8 cellular contexts compared by ENCODE assay signal in the genomic region with DNA sequence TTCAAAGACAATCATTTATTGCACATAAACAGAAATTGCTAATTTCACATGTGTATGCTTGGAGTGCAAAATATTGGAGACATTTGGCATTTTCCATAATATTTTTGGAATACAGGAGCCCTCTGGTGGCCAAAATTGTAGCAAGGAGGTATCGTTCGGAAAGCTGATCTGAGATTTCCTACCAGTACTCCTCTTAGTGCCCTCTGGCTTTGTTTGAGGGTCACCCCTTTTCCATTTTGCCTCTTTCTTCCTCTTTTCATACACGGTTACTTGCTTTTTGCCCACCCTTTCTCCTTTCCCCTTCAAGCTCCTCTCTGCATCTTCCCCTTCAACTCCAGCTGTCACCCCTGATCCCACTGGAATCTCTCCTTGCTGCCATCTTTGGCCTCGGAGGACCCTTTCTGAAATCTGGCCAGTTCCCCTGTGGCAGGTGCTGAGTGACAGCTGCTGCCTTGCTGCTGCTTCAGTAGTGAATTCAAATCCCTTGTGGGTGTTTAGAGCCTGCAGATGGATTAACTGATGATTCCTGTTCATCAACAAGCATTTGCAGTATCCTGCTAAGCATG.
DNase-seq lines count a peak whose midpoint lies in the region; ATAC-seq and TF ChIP-seq lines count a peak whose summit lies in the region.

No MANE protein-coding gene starts in this region.

- H3K27ac Mint-ChIP-seq in CD4-positive, alpha-beta memory T cell, result peak overlapping the region in 1 of 7 donors; percentile 39
- H3K27ac Mint-ChIP-seq in HFFc6, result no peak overlapping the region

- no peaks in the 10 kb centered on the region for H3K4me1 ChIP-seq in CD4-positive, alpha-beta memory T cell (ENCODE audit: insufficient read depth, low read length)
- peaks cover 13% of the 10 kb centered on the region for H3K4me1 ChIP-seq in suprapubic skin

- no peak overlapping the region for H3K27ac ChIP-seq in CD4-positive, alpha-beta memory T cell (ENCODE audit: low read depth, low read length)
- H3K27ac ChIP-seq in suprapubic skin, result no peak overlapping the region

- no peaks in the 10 kb centered on the region for H3K27me3 Mint-ChIP-seq in CD4-positive, alpha-beta memory T cell
- H3K27me3 Mint-ChIP-seq in HFFc6 (ENCODE audit: insufficient read depth), result peaks cover 18% of the 10 kb centered on the region

- no peak for TF ChIP-seq POLR2A in suprapubic skin (IDR thresholded peaks at IDR 0.05)

- H3K9me3 ChIP-seq in CD4-positive, alpha-beta memory T cell (ENCODE audit: control insufficient read depth in 1 of 2, low read length in 2 of 2), result no peaks in the 10 kb centered on the region
- H3K9me3 ChIP-seq in suprapubic skin, result no peaks in the 10 kb centered on the region

- no peaks in the 10 kb centered on the region for H3K36me3 ChIP-seq in CD4-positive, alpha-beta memory T cell (ENCODE audit: insufficient read depth, low read length)
- H3K36me3 ChIP-seq in suprapubic skin, result no peaks in the 10 kb centered on the region

- intact Hi-C loops in CD4-positive, alpha-beta memory T cell (cut with micrococcal nuclease), result loop anchor here (1.0 kb wide), 3 partner anchors 42 to 239 kb away; no protein-coding TSS in a partner anchor

- peaks cover 0 to 7% of the 10 kb centered on the region in 2 donors for H3K36me3 Mint-ChIP-seq in CD4-positive, alpha-beta memory T cell
- H3K36me3 Mint-ChIP-seq in HFFc6 (ENCODE audit: low read depth), result no peaks in the 10 kb centered on the region

- CTCF ChIA-PET in CD4-positive, alpha-beta memory T cell (lab: Charles Lee; ENCODE audit: partially characterized antibody), result interaction anchor here (0.7 to 8.8 kb wide), 18 partner anchors 10 to 245 kb away, joined by 3 to 146 read pairs (median 4); no protein-coding TSS in a partner anchor

- no peak overlapping the region for H3K4me3 Mint-ChIP-seq in CD4-positive, alpha-beta memory T cell
- no peak overlapping the region for H3K4me3 Mint-ChIP-seq in HFFc6

- TF ChIP-seq EP300 in suprapubic skin (IDR thresholded peaks at IDR 0.05), result no peak

- 10% methylated on average over 4 of the region's 4 CpGs for WGBS in suprapubic skin

- H3K4me3 ChIP-seq in CD4-positive, alpha-beta memory T cell (ENCODE audit: low read length in 2 of 2), result no peak overlapping the region
- H3K4me3 ChIP-seq in WI38 (ENCODE audit: low read depth, low read length) (no peak overlapping the region), suprapubic skin (no peak overlapping the region)

- DNase-seq in CD4-positive, alpha-beta memory T cell, result peak in 4 of 5 donors; percentile 4 to 20 (median 8)
- DNase-seq in HFFc6 (peak; percentile 32), inferior parietal cortex (ENCODE audit: extremely low spot score) (peak; percentile 80), suprapubic skin (ENCODE audit: low spot score in 2 of 2) (no peak)

- TF ChIP-seq CTCF in HFFc6 (IDR thresholded peaks at IDR 0.05) (peak; percentile 90), WI38 (IDR thresholded peaks at IDR 0.05; ENCODE audit: low read depth, low read length) (peak; percentile 52), suprapubic skin (IDR thresholded peaks at IDR 0.05) (peak; percentile 57 to 63)

- H3K4me1 Mint-ChIP-seq in CD4-positive, alpha-beta memory T cell, result peaks cover 0 to 6% (median under 1%) of the 10 kb centered on the region in 4 donors
- peaks cover 9% of the 10 kb centered on the region for H3K4me1 Mint-ChIP-seq in HFFc6 (ENCODE audit: low read depth)

- POLR2A ChIA-PET in CD4-positive, alpha-beta memory T cell (lab: Charles Lee; ENCODE audit: partially characterized antibody), result interaction anchor here (0.7 to 3.1 kb wide), 5 partner anchors 9 to 239 kb away, joined by 3 to 15 read pairs (median 5); no protein-coding TSS in a partner anchor

- peaks cover 0 to 2% (median 0%) of the 10 kb centered on the region in 8 donors for H3K9me3 Mint-ChIP-seq in CD4-positive, alpha-beta memory T cell
- no peaks in the 10 kb centered on the region for H3K9me3 Mint-ChIP-seq in HFFc6

- ATAC-seq in HG02678 (IDR thresholded peaks at IDR 0.05; ENCODE audit: unreplicated experiment), result no peak
- ATAC-seq in GM21576 (IDR thresholded peaks at IDR 0.05; ENCODE audit: unreplicated experiment), result no peak
- ATAC-seq in HG03139 (IDR thresholded peaks at IDR 0.05; ENCODE audit: unreplicated experiment), result no peak

- H3K27me3 ChIP-seq in CD4-positive, alpha-beta memory T cell (ENCODE audit: insufficient read depth, low read length), result no peaks in the 10 kb centered on the region
- no peaks in the 10 kb centered on the region for H3K27me3 ChIP-seq in suprapubic skin

Comparison
In these comparisons a context has a peak if more than half of its experiments do, and no peak if none do; other contexts are left out.
1. DNase-seq: peak in CD4-positive, alpha-beta memory T cell (4 of 5), HFFc6 (single experiment) and inferior parietal cortex (single experiment); none in suprapubic skin (0 of 2).
2. Peak in every context shown above with its lines, with median percentiles within 50 percentile points of each other: CTCF ChIP-seq.